Comparison of ENCODE assay signal across 17 cellular contexts in the genomic region with DNA sequence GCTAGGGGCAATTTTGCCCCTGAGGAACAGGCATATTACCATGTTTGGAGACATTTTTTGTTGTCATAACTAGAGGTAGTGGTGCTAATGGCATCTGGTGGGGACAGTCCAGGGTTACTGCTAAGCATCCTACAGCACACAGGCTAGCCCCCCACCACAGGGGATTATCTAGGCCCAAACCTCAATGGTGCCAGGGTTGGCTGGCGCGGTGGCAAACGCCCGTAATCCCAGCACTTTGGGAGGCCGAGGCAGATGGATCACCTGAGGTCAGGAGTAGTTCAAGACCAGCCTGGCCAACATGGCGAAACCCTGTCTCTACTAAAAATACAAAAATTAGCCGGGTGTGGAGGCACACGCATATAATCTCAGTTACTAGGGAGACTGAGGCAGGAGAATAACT. TPM values are rescaled to one million over a fixed set of nuclear protein-coding genes. Genes with fewer than 3 reads are reported as not detected.
DNase-seq lines count a peak whose midpoint lies in the region; ATAC-seq, FAIRE-seq and TF ChIP-seq lines count a peak whose summit lies in the region.
"Had no signal": no experiment of that assay in that cellular context is flagged by ENCODE, and none has a peak within 500 bp of the region (broad histone marks: within the 10 kb centered on the region; RNA-seq: fewer than 3 reads in every experiment).

No MANE protein-coding gene starts in this region.

- H3K79me1 ChIP-seq in mesenchymal stem cell (replicated peaks; ENCODE audit: low read length, poor library complexity, severe bottlenecking) = no peaks in the 10 kb centered on the region

- WGBS in A549 (ENCODE audit: missing lambda C conversion rate) = 91% methylated on average over 8 of the region's 8 CpGs
- 91 to 98% (median 96%) methylated on average over 8 of the region's 8 CpGs for WGBS in adrenal gland, 4 donors
- WGBS in mesenchymal stem cell = 100% methylated on average over 6 of the region's 8 CpGs

- no peak overlapping the region for H2AK5ac ChIP-seq in mesenchymal stem cell (ENCODE audit: low read length, severe bottlenecking)

- CTCF ChIA-PET in A549 (lab: Yijun Ruan, JAX) = interaction anchor here (1.2 to 18.2 kb wide), 7 partner anchors 11 to 352 kb away, joined by 3 to 376 read pairs (median 5); a partner anchor contains a TSS

- H3K9ac ChIP-seq in mesenchymal stem cell (ENCODE audit: low read length) = peak overlapping the region; percentile 83
- H3K9ac ChIP-seq: KMS-11 had no signal

- H2BK5ac ChIP-seq in mesenchymal stem cell (ENCODE audit: low read depth, low read length, poor library complexity, severe bottlenecking) = no peak overlapping the region

- no peak overlapping the region for H3K14ac ChIP-seq in mesenchymal stem cell (ENCODE audit: low read length in 2 of 2)

- H4K91ac ChIP-seq in mesenchymal stem cell (ENCODE audit: low read length) = peak overlapping the region; percentile 11

- H2BK12ac ChIP-seq in mesenchymal stem cell (ENCODE audit: low read length in 2 of 2) = no peak overlapping the region

- TF ChIP-seq EP300 in A549 (IDR thresholded peaks at IDR 0.05) = no peak

- H3K23ac ChIP-seq in mesenchymal stem cell (ENCODE audit: low read length in 2 of 2) = no peak overlapping the region

- DNase-seq in A549 (ENCODE audit: low read depth in 1 of 2, low spot score in 1 of 2) = no peak
- peak in 1 of 7 donors; percentile 9 for DNase-seq in adrenal gland
- DNase-seq in mesenchymal stem cell = no peak
- DNase-seq in NCI-H1048 (lab: John Stamatoyannopoulos, UW) = no peak
- DNase-seq: activated CD8-positive, alpha-beta memory T cell treated with anti-CD3 and anti-CD28 coated beads for 24 hours; kidney glomerular epithelial cell; NCI-H1417 treated with DMSO at 0.1 percent for 48 hours; stimulated activated naive CD4-positive, alpha-beta T cell treated with Interleukin-2 at 50 U/mL for 16 hours; T-cell; WERI-Rb-1 had no signal

- FAIRE-seq in A549 (lab: Jason Lieb, UNC) = no peak
- FAIRE-seq: colon had no signal

- H2BK120ac ChIP-seq in mesenchymal stem cell (ENCODE audit: low read depth, low read length) = no peak overlapping the region

- TF ChIP-seq CTCF in A549 (IDR thresholded peaks at IDR 0.05) (no peak), adrenal gland (IDR thresholded peaks at IDR 0.05) (no peak)

- TF ChIP-seq POLR2A in A549 (IDR thresholded peaks at IDR 0.05; ENCODE audit: low read length) = no peak
- no peak for TF ChIP-seq POLR2A in adrenal gland (IDR thresholded peaks at IDR 0.05)

- H3K4ac ChIP-seq in mesenchymal stem cell (ENCODE audit: low read depth in 1 of 2, low read length in 2 of 2) = no peak overlapping the region

- H3K27ac ChIP-seq in A549 (peak overlapping the region; percentile 80 to 89), adrenal gland (peak overlapping the region; percentile 20 to 93 (median 67)), mesenchymal stem cell (ENCODE audit: low read length, poor library complexity, severe bottlenecking) (no peak overlapping the region)
- H3K27ac ChIP-seq: KMS-11, ovary, uterus, WERI-Rb-1 had no signal

- H3K4me2 ChIP-seq in A549 = peak overlapping the region; percentile 61
- no peak overlapping the region for H3K4me2 ChIP-seq in mesenchymal stem cell (ENCODE audit: low read length, poor library complexity, severe bottlenecking)
- H3K4me2 ChIP-seq: KMS-11 had no signal

- no peak overlapping the region for H4K8ac ChIP-seq in mesenchymal stem cell (ENCODE audit: low read length)

- ATAC-seq in A549 = no peak
- no peak for ATAC-seq in GM18502 (IDR thresholded peaks at IDR 0.05; ENCODE audit: poor library complexity, unreplicated experiment)
- ATAC-seq in HG02840 (IDR thresholded peaks at IDR 0.05; ENCODE audit: low FRiP score, unreplicated experiment) = no peak
- ATAC-seq: T-cell had no signal

- H3K4me3 ChIP-seq in A549 (no peak overlapping the region), adrenal gland (no peak overlapping the region), mesenchymal stem cell (ENCODE audit: insufficient read depth in 1 of 2, low read depth in 1 of 2, low read length in 2 of 2) (no peak overlapping the region)
- H3K4me3 ChIP-seq: ovary, uterus had no signal

- TF ChIP-seq RAD21 in A549 (conservative IDR thresholded peaks at IDR 0.05 in 1 of 2, IDR thresholded peaks at IDR 0.05 in 1 of 2) = no peak

- H2AFZ ChIP-seq in mesenchymal stem cell (ENCODE audit: low read depth, low read length) = no peak overlapping the region

- no peaks in the 10 kb centered on the region for H3K36me3 ChIP-seq in adrenal gland (replicated peaks in 1 of 2)
- H3K36me3 ChIP-seq in mesenchymal stem cell (ENCODE audit: control insufficient read depth in 1 of 2, insufficient read depth in 2 of 2, low read depth in 1 of 2, low read length in 2 of 2) = no peaks in the 10 kb centered on the region
- H3K36me3 ChIP-seq: ovary, uterus, WERI-Rb-1 had no signal

- intact Hi-C loops in adrenal gland (cut with DNase I) = no loop called here

- H3K4me1 ChIP-seq in A549 (peaks cover 54% of the 10 kb centered on the region), adrenal gland (replicated peaks in 1 of 2) (peaks cover 18 to 25% of the 10 kb centered on the region in 2 donors), mesenchymal stem cell (ENCODE audit: control insufficient read depth, insufficient read depth, low read depth, low read length) (peaks cover 5% of the 10 kb centered on the region)
- H3K4me1 ChIP-seq: uterus had no signal

- H3K27me3 ChIP-seq in adrenal gland (no peaks in the 10 kb centered on the region), mesenchymal stem cell (ENCODE audit: control insufficient read depth in 1 of 2, insufficient read depth in 1 of 2, low read length in 2 of 2) (peaks cover 0 to 5% of the 10 kb centered on the region in 2 experiments)
- H3K27me3 ChIP-seq: ovary, uterus had no signal

- POLR2A ChIA-PET in A549 (lab: Yijun Ruan, JAX) = interaction anchor here (1.0 to 1.6 kb wide), 4 partner anchors 11 to 52 kb away, joined by 3 to 6 read pairs (median 5); a partner anchor contains a TSS

- H3K9me3 ChIP-seq in A549 (no peaks in the 10 kb centered on the region), adrenal gland (replicated peaks in 1 of 3) (no peaks in the 10 kb centered on the region), mesenchymal stem cell (ENCODE audit: control insufficient read depth, low read length) (no peaks in the 10 kb centered on the region)
- H3K9me3 ChIP-seq: ovary, uterus had no signal

- no peak overlapping the region for H3K18ac ChIP-seq in mesenchymal stem cell (ENCODE audit: low read depth in 1 of 2, low read length in 2 of 2)

- H2BK15ac ChIP-seq in mesenchymal stem cell (ENCODE audit: low read depth, poor library complexity, severe bottlenecking) = no peak overlapping the region

TF ChIP-seq in A549, 52 proteins besides CTCF, POLR2A, EP300 and RAD21 (continues in another document):
- no peak for TF ChIP-seq ZNF302 (CRISPR knock-in tag; IDR thresholded peaks at IDR 0.05)
- no peak for TF ChIP-seq RCOR1 (IDR thresholded peaks at IDR 0.05; ENCODE audit: low read depth, low read length)
- TF ChIP-seq, protein P1, sequence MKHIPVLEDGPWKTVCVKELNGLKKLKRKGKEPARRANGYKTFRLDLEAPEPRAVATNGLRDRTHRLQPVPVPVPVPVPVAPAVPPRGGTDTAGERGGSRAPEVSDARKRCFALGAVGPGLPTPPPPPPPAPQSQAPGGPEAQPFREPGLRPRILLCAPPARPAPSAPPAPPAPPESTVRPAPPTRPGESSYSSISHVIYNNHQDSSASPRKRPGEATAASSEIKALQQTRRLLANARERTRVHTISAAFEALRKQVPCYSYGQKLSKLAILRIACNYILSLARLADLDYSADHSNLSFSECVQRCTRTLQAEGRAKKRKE (CRISPR knock-in tag; IDR thresholded peaks at IDR 0.05; ENCODE audit: low read depth) = no peak; the same call in 1 of the 2 replicates

RNA-seq across cellular contexts. Expression of a gene that starts 15.2 kb away (rescaled TPM):
- 10.2 and 13.2 TPM in 2 replicates for polyA plus RNA-seq in A549 (2011; rRNA removed)
- 5.2 and 8.3 TPM in 2 replicates for polyA plus RNA-seq in A549 (2012; cell fraction: cytosol; rRNA removed)
- polyA plus RNA-seq in A549 (2012; cell fraction: nucleus; rRNA removed) = 15.4 and 16.1 TPM in 2 replicates
- 26.1 to 27.8 TPM (median 27.3 TPM) in 3 replicates for polyA plus RNA-seq in A549 (2017; fragmentation: RNase III; extraction: RNeasy Plus Mini Kit Qiagen cat#74134 plus additional on column Dnase treatment)
- polyA minus RNA-seq in A549 (2011; rRNA and poly(A)+ RNA removed) = 12.9 and 13.3 TPM in 2 replicates
- total RNA-seq in adrenal gland = 100 to 1,000 TPM in 6 of 8 donors, 10 to 100 TPM in 2; 74.6 to 175 (median 137) TPM
- polyA plus RNA-seq in adrenal gland = 100 to 1,000 TPM in 1 of 3 donors, 10 to 100 TPM in 2; 17.2 to 147 (median 74.4) TPM
- polyA plus RNA-seq in mesenchymal stem cell (2013, experiment 1 of 2) = 11.9 TPM
- polyA plus RNA-seq in mesenchymal stem cell (2013, experiment 2 of 2) = 13.6 TPM
- total RNA-seq: activated T-helper 2 cell treated with anti-CD3 and anti-CD28 coated beads, Interferon-gamma antibody, Interleukin-2, Interleukin-4, amounts not matched to agents 10 μg/mL and 5 μg/mL and 100 μg/mL, durations not matched to agents 14 hours and 24 hours and 36 hours had no signal

RNA-seq across cellular contexts. Expression of a gene that starts 29.6 kb away (rescaled TPM):
- polyA plus RNA-seq in A549 (2011; rRNA removed) (65.5 and 70.0 TPM in 2 replicates), A549 (2017; fragmentation: RNase III; extraction: RNeasy Plus Mini Kit Qiagen cat#74134 plus additional on column Dnase treatment) (63.4 to 67.6 TPM (median 66.8 TPM) in 3 replicates), adrenal gland (10 to 100 TPM; 10.3 to 29.5 (median 10.7) TPM)
- polyA plus RNA-seq in A549 (2012; cell fraction: cytosol; rRNA removed) = 73.1 and 91.1 TPM in 2 replicates
- polyA plus RNA-seq in A549 (2012; cell fraction: nucleus; rRNA removed) = 73.9 and 106 TPM in 2 replicates
- polyA minus RNA-seq in A549 (2011; rRNA and poly(A)+ RNA removed) = 66.6 and 67.2 TPM in 2 replicates
- 10 to 100 TPM; 36.5 to 78.3 (median 61.5) TPM for total RNA-seq in adrenal gland
- polyA plus RNA-seq in mesenchymal stem cell (2013, experiment 1 of 2) = 37.8 TPM
- polyA plus RNA-seq in mesenchymal stem cell (2013, experiment 2 of 2) = 38.3 TPM

RNA-seq across cellular contexts. Expression of a gene that starts 35.5 kb away (rescaled TPM):
- polyA plus RNA-seq in A549 (2011; rRNA removed) (11.5 and 13.4 TPM in 2 replicates), A549 (2017; fragmentation: RNase III; extraction: RNeasy Plus Mini Kit Qiagen cat#74134 plus additional on column Dnase treatment) (33.8 to 41.7 TPM (median 38.0 TPM) in 3 replicates), adrenal gland (100 to 1,000 TPM in 1 of 3 donors, 10 to 100 TPM in 1, 1 to 10 TPM in 1; 8.6 to 155 (median 40.1) TPM)
- 20.8 and 25.0 TPM in 2 replicates for polyA plus RNA-seq in A549 (2012; cell fraction: cytosol; rRNA removed)
- polyA plus RNA-seq in A549 (2012; cell fraction: nucleus; rRNA removed) = 232 and 242 TPM in 2 replicates
- 17.5 and 25.8 TPM in 2 replicates for polyA minus RNA-seq in A549 (2011; rRNA and poly(A)+ RNA removed)
- total RNA-seq in adrenal gland = 10 to 100 TPM; 19.0 to 87.5 (median 31.1) TPM
- polyA plus RNA-seq in mesenchymal stem cell (2013, experiment 1 of 2) = 6.9 TPM
- polyA plus RNA-seq in mesenchymal stem cell (2013, experiment 2 of 2) = 5.8 TPM

RNA-seq across cellular contexts. Expression of a gene that starts 59.4 kb away (rescaled TPM):
- polyA plus RNA-seq in A549 (2011; rRNA removed) = 28.3 and 32.3 TPM in 2 replicates
- 21.3 and 28.5 TPM in 2 replicates for polyA plus RNA-seq in A549 (2012; cell fraction: cytosol; rRNA removed)
- polyA plus RNA-seq in A549 (2012; cell fraction: nucleus; rRNA removed) = 104 and 148 TPM in 2 replicates
- polyA plus RNA-seq in A549 (2017; fragmentation: RNase III; extraction: RNeasy Plus Mini Kit Qiagen cat#74134 plus additional on column Dnase treatment) = 59.5 to 66.1 TPM (median 60.0 TPM) in 3 replicates
- polyA minus RNA-seq in A549 (2011; rRNA and poly(A)+ RNA removed) = 34.3 and 41.5 TPM in 2 replicates
- total RNA-seq in adrenal gland = 1,000 to 10,000 TPM in 2 of 8 donors, 100 to 1,000 TPM in 6; 449 to 1,588 (median 791) TPM
- 100 to 1,000 TPM; 266 to 499 (median 286) TPM for polyA plus RNA-seq in adrenal gland
- 349 TPM for polyA plus RNA-seq in mesenchymal stem cell (2013, experiment 1 of 2)
- 351 TPM for polyA plus RNA-seq in mesenchymal stem cell (2013, experiment 2 of 2)
